In the genomic region with DNA sequence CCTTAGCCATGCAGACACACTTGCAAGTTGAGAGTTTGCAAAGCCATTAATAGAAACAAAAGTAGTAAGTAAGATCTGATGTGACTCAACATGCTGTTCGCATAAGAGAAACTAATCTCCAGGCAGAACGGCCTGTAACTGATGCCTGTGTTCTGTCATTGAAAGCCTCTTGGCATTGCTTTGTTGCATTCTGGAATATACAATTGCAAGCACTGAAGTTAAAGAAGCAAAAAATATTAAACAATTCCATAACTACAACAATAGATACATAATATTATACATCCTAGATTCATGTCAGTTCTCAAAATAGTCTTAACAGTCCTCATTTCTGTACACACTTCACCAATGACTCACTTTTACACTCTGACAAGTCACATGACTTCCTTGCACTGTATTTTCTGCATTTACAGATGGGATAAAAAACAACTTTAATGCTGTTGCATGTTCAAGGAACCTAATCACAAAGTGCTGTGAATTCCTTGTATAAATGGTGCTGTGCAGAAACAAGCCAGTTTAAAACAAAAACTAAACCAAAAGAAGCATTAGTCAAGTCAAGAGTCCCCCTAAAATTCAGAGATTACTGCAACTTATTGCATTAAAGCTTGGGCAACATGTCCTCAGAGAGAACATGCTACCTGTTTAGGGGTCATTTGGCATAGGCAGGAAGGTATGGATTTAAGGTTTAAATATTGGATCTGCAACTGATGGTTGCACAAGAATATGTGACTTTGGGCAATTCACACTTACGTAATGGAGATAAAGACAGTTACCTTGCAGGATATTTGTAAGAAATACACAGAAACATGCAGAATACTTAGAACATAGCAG, we compare ENCODE assay signal across 1 cellular context.
TF ChIP-seq lines count a peak whose summit lies in the region.

No MANE protein-coding gene starts in this region.

TF ChIP-seq in IMR-90, 13 proteins besides CTCF, POLR2A, EP300 and RAD21 (continued from another document):
- TF ChIP-seq, protein P1, sequence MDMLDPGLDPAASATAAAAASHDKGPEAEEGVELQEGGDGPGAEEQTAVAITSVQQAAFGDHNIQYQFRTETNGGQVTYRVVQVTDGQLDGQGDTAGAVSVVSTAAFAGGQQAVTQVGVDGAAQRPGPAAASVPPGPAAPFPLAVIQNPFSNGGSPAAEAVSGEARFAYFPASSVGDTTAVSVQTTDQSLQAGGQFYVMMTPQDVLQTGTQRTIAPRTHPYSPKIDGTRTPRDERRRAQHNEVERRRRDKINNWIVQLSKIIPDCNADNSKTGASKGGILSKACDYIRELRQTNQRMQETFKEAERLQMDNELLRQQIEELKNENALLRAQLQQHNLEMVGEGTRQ (IDR thresholded peaks at IDR 0.05; ENCODE audit: low read depth, low read length): peak; percentile 69
- peak; percentile 17; the same call in 1 of the 2 replicates for TF ChIP-seq FOS (IDR thresholded peaks at IDR 0.05; ENCODE audit: low read depth, low read length)
- peak; percentile 35; the same call in 1 of the 2 replicates for TF ChIP-seq BHLHE40 (IDR thresholded peaks at IDR 0.05; ENCODE audit: low read depth, low read length)
TF ChIP-seq in IMR-90: peak in this region for 4.
